Comparison of ENCODE assay signal across 9 cellular contexts in genomic region chr1:215083408-215083961, GRCh38. TPM values are rescaled to one million over a fixed set of nuclear protein-coding genes. Genes with fewer than 3 reads are reported as not detected.
DNase-seq lines count a peak whose midpoint lies in the region; ATAC-seq, FAIRE-seq and TF ChIP-seq lines count a peak whose summit lies in the region.
"Had no signal": no experiment of that assay in that cellular context is flagged by ENCODE, and none has a peak within 500 bp of the region (broad histone marks: within the 10 kb centered on the region; RNA-seq: fewer than 3 reads in every experiment).

No MANE protein-coding gene starts in this region.

- no peak for FAIRE-seq in frontal cortex (lab: Jason Lieb, UNC)
- FAIRE-seq: islet of Langerhans had no signal

- peak overlapping the region; percentile 51 for H3K9ac ChIP-seq in NT2/D1 (ENCODE audit: insufficient read length, low read depth)

- TF ChIP-seq CTCF in fibroblast of villous mesenchyme (IDR thresholded peaks at IDR 0.05; ENCODE audit: insufficient read depth, low read depth, low read length) (no peak), retinal pigment epithelial cell (conservative IDR thresholded peaks at IDR 0.05; ENCODE audit: low read depth, low read length) (no peak)

- no peaks in the 10 kb centered on the region for H3K9me3 ChIP-seq in NT2/D1 (ENCODE audit: insufficient read depth, low read length)

- H3K36me3 ChIP-seq in NT2/D1 (ENCODE audit: insufficient read depth, insufficient read length, low read length): no peaks in the 10 kb centered on the region

- peak; percentile 42 for DNase-seq in GM04504 (ENCODE audit: low read depth)
- no peak for DNase-seq in NT2/D1 (ENCODE audit: low read depth, low spot score)
- peak; percentile 19 for DNase-seq in fibroblast of villous mesenchyme (ENCODE audit: low read depth)
- DNase-seq in retinal pigment epithelial cell (ENCODE audit: low read depth): no peak
- DNase-seq in AML-193 (lab: John Stamatoyannopoulos, UW): no peak
- no peak for DNase-seq in frontal cortex (ENCODE audit: low spot score in 2 of 2)

- H3K27me3 ChIP-seq in NT2/D1 (ENCODE audit: insufficient read depth, insufficient read length): peaks cover 58% of the 10 kb centered on the region

- no peaks in the 10 kb centered on the region for H3K4me1 ChIP-seq in NT2/D1 (ENCODE audit: insufficient read depth, insufficient read length)

- ATAC-seq in HG03469 (IDR thresholded peaks at IDR 0.05; ENCODE audit: unreplicated experiment) (no peak), HG03460 (IDR thresholded peaks at IDR 0.05; ENCODE audit: unreplicated experiment) (no peak)

- peak overlapping the region; percentile 57 for H3K4me3 ChIP-seq in NT2/D1 (ENCODE audit: insufficient read length, low read depth)
- peak overlapping the region; percentile 55 for H3K4me3 ChIP-seq in fibroblast of villous mesenchyme (ENCODE audit: low read depth, low read length)
- peak overlapping the region; percentile 60 for H3K4me3 ChIP-seq in retinal pigment epithelial cell (ENCODE audit: low read length)

RNA-seq across cellular contexts. Expression of gene KCNK2, which starts 0.9 kb away (rescaled TPM):
- 18.7 and 61.7 TPM in 2 replicates for total RNA-seq in fibroblast of villous mesenchyme
- total RNA-seq in frontal cortex: 78.7 TPM

Comparison
In these comparisons a context has a peak if more than half of its experiments do, and no peak if none do; other contexts are left out.
1. DNase-seq: peak in GM04504 (single experiment) and fibroblast of villous mesenchyme (single experiment); none in NT2/D1 (single experiment), retinal pigment epithelial cell (single experiment), AML-193 (0 of 2) and frontal cortex (0 of 2).
2. Peak in every context shown above with its lines, with median percentiles within 50 percentile points of each other: H3K4me3 ChIP-seq.